In the genomic region with DNA sequence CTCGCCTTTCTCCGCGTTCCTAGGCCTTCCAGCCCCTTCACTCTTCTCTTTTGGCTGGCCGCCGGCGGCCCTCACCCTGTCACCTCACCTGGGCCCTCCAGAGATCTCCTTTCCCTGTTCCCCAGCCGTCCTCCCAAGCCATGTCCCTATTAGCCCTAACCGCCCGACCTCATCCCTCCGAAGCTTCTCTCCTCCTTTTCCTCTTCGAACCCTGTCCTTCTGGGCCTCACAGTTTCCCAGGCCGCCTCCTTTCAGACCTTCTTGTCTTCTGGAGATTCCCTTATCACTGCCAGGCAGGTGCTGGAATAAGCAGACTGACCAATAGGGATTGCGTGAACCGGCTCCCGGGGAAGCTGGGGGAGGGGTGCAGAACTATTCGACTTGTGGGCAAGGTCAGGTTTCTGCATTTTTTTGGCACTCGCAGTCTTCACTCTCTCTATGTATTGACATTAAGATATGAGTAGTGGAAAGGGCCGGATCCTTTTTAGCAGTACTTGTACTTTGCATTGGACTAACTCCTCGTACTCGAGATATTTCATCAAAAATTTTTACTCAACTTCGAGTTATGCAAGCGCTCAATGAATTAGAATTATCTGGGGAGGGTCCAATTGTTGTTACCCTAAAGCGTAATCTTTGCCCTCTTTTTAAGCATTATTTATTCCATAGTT, we compare ENCODE assay signal across 1 cellular context.
TF ChIP-seq lines count a peak whose summit lies in the region.

No MANE protein-coding gene starts in this region.

TF ChIP-seq in K562, 482 proteins besides CTCF, POLR2A, EP300 and RAD21 (continued from another document and continues in another):
- TF ChIP-seq NRF1 (conservative IDR thresholded peaks at IDR 0.05 in 1 of 2, IDR thresholded peaks at IDR 0.05 in 1 of 2), result peak; percentile 38 to 41; a peak in 3 of 4 replicates
- TF ChIP-seq POLR2H (tag; IDR thresholded peaks at IDR 0.05; ENCODE audit: low read depth), result peak; percentile 65
- no peak for TF ChIP-seq SRF (CRISPR knock-in tag; IDR thresholded peaks at IDR 0.05)
- TF ChIP-seq SMARCA4 (IDR thresholded peaks at IDR 0.05), result peak; percentile 94
- peak; percentile 70 for TF ChIP-seq ARHGAP35 (IDR thresholded peaks at IDR 0.05; ENCODE audit: partially characterized antibody)
- TF ChIP-seq, protein P1, sequence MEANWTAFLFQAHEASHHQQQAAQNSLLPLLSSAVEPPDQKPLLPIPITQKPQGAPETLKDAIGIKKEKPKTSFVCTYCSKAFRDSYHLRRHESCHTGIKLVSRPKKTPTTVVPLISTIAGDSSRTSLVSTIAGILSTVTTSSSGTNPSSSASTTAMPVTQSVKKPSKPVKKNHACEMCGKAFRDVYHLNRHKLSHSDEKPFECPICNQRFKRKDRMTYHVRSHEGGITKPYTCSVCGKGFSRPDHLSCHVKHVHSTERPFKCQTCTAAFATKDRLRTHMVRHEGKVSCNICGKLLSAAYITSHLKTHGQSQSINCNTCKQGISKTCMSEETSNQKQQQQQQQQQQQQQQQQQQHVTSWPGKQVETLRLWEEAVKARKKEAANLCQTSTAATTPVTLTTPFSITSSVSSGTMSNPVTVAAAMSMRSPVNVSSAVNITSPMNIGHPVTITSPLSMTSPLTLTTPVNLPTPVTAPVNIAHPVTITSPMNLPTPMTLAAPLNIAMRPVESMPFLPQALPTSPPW (CRISPR knock-in tag; IDR thresholded peaks at IDR 0.05), result peak; percentile 63
- TF ChIP-seq ZNF583 (CRISPR knock-in tag; IDR thresholded peaks at IDR 0.05), result peak; percentile 10; the same call in 1 of the 2 replicates
- TF ChIP-seq JUN (IDR thresholded peaks at IDR 0.05; ENCODE audit: borderline replicate concordance, low read depth, low read length), result peak; percentile 37
- no peak for TF ChIP-seq JUN (CRISPR knock-in tag; IDR thresholded peaks at IDR 0.05; ENCODE audit: borderline replicate concordance)
- peak; percentile 1 for TF ChIP-seq ZFP36 (IDR thresholded peaks at IDR 0.05; ENCODE audit: low read depth, low read length, partially characterized antibody)
- TF ChIP-seq MYNN (IDR thresholded peaks at IDR 0.05), result peak; percentile 84
- TF ChIP-seq MYNN (CRISPR knock-in tag; IDR thresholded peaks at IDR 0.05), result no peak
- TF ChIP-seq, protein P2, sequence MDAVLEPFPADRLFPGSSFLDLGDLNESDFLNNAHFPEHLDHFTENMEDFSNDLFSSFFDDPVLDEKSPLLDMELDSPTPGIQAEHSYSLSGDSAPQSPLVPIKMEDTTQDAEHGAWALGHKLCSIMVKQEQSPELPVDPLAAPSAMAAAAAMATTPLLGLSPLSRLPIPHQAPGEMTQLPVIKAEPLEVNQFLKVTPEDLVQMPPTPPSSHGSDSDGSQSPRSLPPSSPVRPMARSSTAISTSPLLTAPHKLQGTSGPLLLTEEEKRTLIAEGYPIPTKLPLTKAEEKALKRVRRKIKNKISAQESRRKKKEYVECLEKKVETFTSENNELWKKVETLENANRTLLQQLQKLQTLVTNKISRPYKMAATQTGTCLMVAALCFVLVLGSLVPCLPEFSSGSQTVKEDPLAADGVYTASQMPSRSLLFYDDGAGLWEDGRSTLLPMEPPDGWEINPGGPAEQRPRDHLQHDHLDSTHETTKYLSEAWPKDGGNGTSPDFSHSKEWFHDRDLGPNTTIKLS (IDR thresholded peaks at IDR 0.05; ENCODE audit: borderline replicate concordance, low read depth), result peak; percentile 10; the same call in 1 of the 2 replicates
- TF ChIP-seq, protein P3, sequence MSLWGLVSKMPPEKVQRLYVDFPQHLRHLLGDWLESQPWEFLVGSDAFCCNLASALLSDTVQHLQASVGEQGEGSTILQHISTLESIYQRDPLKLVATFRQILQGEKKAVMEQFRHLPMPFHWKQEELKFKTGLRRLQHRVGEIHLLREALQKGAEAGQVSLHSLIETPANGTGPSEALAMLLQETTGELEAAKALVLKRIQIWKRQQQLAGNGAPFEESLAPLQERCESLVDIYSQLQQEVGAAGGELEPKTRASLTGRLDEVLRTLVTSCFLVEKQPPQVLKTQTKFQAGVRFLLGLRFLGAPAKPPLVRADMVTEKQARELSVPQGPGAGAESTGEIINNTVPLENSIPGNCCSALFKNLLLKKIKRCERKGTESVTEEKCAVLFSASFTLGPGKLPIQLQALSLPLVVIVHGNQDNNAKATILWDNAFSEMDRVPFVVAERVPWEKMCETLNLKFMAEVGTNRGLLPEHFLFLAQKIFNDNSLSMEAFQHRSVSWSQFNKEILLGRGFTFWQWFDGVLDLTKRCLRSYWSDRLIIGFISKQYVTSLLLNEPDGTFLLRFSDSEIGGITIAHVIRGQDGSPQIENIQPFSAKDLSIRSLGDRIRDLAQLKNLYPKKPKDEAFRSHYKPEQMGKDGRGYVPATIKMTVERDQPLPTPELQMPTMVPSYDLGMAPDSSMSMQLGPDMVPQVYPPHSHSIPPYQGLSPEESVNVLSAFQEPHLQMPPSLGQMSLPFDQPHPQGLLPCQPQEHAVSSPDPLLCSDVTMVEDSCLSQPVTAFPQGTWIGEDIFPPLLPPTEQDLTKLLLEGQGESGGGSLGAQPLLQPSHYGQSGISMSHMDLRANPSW (CRISPR knock-in tag; IDR thresholded peaks at IDR 0.05), result 0 out of 2 replicates have a peak, but pooled peaks have one; percentile 78
- TF ChIP-seq, protein P4, sequence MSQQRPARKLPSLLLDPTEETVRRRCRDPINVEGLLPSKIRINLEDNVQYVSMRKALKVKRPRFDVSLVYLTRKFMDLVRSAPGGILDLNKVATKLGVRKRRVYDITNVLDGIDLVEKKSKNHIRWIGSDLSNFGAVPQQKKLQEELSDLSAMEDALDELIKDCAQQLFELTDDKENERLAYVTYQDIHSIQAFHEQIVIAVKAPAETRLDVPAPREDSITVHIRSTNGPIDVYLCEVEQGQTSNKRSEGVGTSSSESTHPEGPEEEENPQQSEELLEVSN (IDR thresholded peaks at IDR 0.05; ENCODE audit: borderline replicate concordance in 1 of 2, extremely low read depth in 1 of 2, insufficient read depth in 1 of 2, insufficient read length in 1 of 2, low read depth in 1 of 2, low read length in 1 of 2, poor library complexity in 1 of 2, severe bottlenecking in 1 of 2), result peak in 1 of 2 experiments; percentile 19
- peak; percentile 15; the same call in 1 of the 2 replicates for TF ChIP-seq RB1 (IDR thresholded peaks at IDR 0.05; ENCODE audit: low read depth)
- no peak for TF ChIP-seq ZNF12 (CRISPR knock-in tag; IDR thresholded peaks at IDR 0.05)
- TF ChIP-seq, protein P5, sequence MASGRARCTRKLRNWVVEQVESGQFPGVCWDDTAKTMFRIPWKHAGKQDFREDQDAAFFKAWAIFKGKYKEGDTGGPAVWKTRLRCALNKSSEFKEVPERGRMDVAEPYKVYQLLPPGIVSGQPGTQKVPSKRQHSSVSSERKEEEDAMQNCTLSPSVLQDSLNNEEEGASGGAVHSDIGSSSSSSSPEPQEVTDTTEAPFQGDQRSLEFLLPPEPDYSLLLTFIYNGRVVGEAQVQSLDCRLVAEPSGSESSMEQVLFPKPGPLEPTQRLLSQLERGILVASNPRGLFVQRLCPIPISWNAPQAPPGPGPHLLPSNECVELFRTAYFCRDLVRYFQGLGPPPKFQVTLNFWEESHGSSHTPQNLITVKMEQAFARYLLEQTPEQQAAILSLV (tag; IDR thresholded peaks at IDR 0.05), result no peak
- TF ChIP-seq TOE1 (IDR thresholded peaks at IDR 0.05; ENCODE audit: borderline replicate concordance), result peak; percentile 80
- TF ChIP-seq TOE1 (CRISPR knock-in tag; IDR thresholded peaks at IDR 0.05; ENCODE audit: borderline replicate concordance, low read depth), result no peak
- TF ChIP-seq, protein P6, sequence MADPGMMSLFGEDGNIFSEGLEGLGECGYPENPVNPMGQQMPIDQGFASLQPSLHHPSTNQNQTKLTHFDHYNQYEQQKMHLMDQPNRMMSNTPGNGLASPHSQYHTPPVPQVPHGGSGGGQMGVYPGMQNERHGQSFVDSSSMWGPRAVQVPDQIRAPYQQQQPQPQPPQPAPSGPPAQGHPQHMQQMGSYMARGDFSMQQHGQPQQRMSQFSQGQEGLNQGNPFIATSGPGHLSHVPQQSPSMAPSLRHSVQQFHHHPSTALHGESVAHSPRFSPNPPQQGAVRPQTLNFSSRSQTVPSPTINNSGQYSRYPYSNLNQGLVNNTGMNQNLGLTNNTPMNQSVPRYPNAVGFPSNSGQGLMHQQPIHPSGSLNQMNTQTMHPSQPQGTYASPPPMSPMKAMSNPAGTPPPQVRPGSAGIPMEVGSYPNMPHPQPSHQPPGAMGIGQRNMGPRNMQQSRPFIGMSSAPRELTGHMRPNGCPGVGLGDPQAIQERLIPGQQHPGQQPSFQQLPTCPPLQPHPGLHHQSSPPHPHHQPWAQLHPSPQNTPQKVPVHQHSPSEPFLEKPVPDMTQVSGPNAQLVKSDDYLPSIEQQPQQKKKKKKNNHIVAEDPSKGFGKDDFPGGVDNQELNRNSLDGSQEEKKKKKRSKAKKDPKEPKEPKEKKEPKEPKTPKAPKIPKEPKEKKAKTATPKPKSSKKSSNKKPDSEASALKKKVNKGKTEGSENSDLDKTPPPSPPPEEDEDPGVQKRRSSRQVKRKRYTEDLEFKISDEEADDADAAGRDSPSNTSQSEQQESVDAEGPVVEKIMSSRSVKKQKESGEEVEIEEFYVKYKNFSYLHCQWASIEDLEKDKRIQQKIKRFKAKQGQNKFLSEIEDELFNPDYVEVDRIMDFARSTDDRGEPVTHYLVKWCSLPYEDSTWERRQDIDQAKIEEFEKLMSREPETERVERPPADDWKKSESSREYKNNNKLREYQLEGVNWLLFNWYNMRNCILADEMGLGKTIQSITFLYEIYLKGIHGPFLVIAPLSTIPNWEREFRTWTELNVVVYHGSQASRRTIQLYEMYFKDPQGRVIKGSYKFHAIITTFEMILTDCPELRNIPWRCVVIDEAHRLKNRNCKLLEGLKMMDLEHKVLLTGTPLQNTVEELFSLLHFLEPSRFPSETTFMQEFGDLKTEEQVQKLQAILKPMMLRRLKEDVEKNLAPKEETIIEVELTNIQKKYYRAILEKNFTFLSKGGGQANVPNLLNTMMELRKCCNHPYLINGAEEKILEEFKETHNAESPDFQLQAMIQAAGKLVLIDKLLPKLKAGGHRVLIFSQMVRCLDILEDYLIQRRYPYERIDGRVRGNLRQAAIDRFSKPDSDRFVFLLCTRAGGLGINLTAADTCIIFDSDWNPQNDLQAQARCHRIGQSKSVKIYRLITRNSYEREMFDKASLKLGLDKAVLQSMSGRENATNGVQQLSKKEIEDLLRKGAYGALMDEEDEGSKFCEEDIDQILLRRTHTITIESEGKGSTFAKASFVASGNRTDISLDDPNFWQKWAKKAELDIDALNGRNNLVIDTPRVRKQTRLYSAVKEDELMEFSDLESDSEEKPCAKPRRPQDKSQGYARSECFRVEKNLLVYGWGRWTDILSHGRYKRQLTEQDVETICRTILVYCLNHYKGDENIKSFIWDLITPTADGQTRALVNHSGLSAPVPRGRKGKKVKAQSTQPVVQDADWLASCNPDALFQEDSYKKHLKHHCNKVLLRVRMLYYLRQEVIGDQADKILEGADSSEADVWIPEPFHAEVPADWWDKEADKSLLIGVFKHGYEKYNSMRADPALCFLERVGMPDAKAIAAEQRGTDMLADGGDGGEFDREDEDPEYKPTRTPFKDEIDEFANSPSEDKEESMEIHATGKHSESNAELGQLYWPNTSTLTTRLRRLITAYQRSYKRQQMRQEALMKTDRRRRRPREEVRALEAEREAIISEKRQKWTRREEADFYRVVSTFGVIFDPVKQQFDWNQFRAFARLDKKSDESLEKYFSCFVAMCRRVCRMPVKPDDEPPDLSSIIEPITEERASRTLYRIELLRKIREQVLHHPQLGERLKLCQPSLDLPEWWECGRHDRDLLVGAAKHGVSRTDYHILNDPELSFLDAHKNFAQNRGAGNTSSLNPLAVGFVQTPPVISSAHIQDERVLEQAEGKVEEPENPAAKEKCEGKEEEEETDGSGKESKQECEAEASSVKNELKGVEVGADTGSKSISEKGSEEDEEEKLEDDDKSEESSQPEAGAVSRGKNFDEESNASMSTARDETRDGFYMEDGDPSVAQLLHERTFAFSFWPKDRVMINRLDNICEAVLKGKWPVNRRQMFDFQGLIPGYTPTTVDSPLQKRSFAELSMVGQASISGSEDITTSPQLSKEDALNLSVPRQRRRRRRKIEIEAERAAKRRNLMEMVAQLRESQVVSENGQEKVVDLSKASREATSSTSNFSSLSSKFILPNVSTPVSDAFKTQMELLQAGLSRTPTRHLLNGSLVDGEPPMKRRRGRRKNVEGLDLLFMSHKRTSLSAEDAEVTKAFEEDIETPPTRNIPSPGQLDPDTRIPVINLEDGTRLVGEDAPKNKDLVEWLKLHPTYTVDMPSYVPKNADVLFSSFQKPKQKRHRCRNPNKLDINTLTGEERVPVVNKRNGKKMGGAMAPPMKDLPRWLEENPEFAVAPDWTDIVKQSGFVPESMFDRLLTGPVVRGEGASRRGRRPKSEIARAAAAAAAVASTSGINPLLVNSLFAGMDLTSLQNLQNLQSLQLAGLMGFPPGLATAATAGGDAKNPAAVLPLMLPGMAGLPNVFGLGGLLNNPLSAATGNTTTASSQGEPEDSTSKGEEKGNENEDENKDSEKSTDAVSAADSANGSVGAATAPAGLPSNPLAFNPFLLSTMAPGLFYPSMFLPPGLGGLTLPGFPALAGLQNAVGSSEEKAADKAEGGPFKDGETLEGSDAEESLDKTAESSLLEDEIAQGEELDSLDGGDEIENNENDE (IDR thresholded peaks at IDR 0.05; ENCODE audit: low read depth, low read length), result no peak
- TF ChIP-seq RBM14 (IDR thresholded peaks at IDR 0.05; ENCODE audit: borderline replicate concordance, insufficient read depth, low read depth, low read length), result no peak
- TF ChIP-seq, protein P7, sequence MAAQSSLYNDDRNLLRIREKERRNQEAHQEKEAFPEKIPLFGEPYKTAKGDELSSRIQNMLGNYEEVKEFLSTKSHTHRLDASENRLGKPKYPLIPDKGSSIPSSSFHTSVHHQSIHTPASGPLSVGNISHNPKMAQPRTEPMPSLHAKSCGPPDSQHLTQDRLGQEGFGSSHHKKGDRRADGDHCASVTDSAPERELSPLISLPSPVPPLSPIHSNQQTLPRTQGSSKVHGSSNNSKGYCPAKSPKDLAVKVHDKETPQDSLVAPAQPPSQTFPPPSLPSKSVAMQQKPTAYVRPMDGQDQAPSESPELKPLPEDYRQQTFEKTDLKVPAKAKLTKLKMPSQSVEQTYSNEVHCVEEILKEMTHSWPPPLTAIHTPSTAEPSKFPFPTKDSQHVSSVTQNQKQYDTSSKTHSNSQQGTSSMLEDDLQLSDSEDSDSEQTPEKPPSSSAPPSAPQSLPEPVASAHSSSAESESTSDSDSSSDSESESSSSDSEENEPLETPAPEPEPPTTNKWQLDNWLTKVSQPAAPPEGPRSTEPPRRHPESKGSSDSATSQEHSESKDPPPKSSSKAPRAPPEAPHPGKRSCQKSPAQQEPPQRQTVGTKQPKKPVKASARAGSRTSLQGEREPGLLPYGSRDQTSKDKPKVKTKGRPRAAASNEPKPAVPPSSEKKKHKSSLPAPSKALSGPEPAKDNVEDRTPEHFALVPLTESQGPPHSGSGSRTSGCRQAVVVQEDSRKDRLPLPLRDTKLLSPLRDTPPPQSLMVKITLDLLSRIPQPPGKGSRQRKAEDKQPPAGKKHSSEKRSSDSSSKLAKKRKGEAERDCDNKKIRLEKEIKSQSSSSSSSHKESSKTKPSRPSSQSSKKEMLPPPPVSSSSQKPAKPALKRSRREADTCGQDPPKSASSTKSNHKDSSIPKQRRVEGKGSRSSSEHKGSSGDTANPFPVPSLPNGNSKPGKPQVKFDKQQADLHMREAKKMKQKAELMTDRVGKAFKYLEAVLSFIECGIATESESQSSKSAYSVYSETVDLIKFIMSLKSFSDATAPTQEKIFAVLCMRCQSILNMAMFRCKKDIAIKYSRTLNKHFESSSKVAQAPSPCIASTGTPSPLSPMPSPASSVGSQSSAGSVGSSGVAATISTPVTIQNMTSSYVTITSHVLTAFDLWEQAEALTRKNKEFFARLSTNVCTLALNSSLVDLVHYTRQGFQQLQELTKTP (IDR thresholded peaks at IDR 0.05; ENCODE audit: low read depth in 1 of 2, partially characterized antibody in 2 of 2), result peak in 1 of 2 experiments; percentile 56
